ENCODE assay signal across 1 cellular context in the genomic region with DNA sequence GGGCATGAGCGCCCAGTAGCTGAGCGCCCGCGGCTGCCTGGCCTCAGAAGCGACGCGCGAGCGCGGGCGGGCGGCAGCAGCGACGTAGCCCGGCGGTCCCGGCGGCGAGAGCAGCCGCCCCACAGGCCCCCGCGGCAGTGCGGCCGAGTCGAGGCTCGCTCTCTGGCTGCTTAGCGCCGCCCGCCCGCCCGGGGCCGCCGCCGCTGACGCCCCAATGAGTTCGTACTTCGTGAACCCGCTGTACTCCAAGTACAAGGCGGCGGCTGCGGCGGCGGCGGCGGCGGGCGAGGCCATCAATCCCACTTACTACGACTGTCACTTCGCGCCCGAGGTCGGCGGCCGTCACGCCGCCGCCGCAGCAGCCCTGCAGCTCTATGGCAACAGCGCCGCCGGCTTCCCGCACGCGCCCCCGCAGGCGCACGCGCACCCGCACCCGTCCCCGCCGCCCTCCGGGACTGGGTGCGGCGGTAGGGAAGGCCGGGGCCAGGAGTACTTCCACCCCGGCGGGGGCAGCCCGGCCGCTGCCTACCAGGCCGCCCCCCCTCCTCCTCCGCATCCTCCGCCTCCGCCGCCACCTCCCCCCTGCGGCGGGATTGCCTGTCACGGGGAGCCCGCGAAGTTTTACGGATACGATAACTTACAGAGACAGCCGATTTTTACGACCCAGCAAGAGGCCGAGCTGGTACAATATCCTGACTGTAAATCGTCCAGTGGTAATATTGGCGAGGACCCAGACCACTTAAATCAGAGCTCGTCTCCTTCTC.
A peak's percentile ranks its signal among the peaks of the same experiment; 100 is the strongest.
TF ChIP-seq lines count a peak whose summit lies in the region.

No MANE protein-coding gene starts in this region.

TF ChIP-seq in H1, 55 proteins besides CTCF, POLR2A, EP300 and RAD21:
- peak; percentile 96 for TF ChIP-seq SUZ12 (IDR thresholded peaks at IDR 0.05; ENCODE audit: low read length)
- TF ChIP-seq, protein P1, sequence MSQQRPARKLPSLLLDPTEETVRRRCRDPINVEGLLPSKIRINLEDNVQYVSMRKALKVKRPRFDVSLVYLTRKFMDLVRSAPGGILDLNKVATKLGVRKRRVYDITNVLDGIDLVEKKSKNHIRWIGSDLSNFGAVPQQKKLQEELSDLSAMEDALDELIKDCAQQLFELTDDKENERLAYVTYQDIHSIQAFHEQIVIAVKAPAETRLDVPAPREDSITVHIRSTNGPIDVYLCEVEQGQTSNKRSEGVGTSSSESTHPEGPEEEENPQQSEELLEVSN (IDR thresholded peaks at IDR 0.05): no peak
- peak; percentile 65 for TF ChIP-seq RNF2 (IDR thresholded peaks at IDR 0.05; ENCODE audit: borderline replicate concordance, low read depth, low read length, missing control alignments, poor library complexity, severe bottlenecking)
- TF ChIP-seq EZH2 (IDR thresholded peaks at IDR 0.05; ENCODE audit: low read depth, low read length, severe bottlenecking): peak; percentile 97
